ENCODE assay signal across 6 cellular contexts in the genomic region with DNA sequence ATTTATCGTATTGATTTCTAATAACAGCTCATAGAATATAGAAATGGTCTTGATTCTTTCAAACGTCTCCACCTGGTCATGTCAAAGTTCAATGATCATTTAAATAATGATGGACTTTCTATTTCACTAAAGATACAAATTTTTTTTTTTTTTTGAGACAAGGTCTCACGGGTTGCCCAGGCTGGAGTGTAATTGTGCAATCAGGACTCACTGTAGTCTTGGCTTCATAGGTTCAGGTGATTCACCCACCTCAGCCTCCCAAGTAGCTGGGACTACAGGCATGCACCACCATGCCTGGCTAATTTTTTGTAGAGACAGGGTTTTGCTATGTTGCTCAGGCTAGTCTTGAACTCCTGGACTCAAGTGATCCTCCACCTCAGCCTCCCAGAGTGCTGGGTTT.
"Had no signal": no experiment of that assay in that cellular context is flagged by ENCODE, and none has a peak within 500 bp of the region (broad histone marks: within the 10 kb centered on the region; RNA-seq: fewer than 3 reads in every experiment).

No MANE protein-coding gene starts in this region.

- H2AFZ ChIP-seq: GM23338 had no signal

- DNase-seq: H9, HCEC 1CT had no signal

- H3K4me2 ChIP-seq: GM23338 had no signal

- FAIRE-seq: H1, H54, HTR-8/SVneo had no signal

- H3K4me3 ChIP-seq: GM23338 had no signal

- ATAC-seq: GM23338 had no signal
